10 cellular contexts compared by ENCODE assay signal in the genomic region with DNA sequence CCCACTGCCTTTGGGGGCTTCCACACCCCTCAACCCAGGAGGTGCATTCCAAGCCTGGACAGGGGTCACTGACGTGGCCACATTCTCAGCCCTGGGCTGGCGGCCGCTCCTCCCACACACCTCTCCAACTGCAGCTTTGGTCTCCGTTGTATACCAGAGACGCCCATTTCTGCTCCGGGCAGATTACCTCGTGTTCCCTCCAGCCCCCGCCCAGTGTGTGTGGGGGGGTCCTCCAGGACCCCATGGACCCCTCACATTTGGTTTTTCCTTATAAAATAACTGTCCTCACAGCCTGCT. TPM values are rescaled to one million over a fixed set of nuclear protein-coding genes. Genes with fewer than 3 reads are reported as not detected.
A peak's percentile ranks its signal among the peaks of the same experiment; 100 is the strongest.
DNase-seq lines count a peak whose midpoint lies in the region; ATAC-seq and TF ChIP-seq lines count a peak whose summit lies in the region.
"Had no signal": no experiment of that assay in that cellular context is flagged by ENCODE, and none has a peak within 500 bp of the region (broad histone marks: within the 10 kb centered on the region; RNA-seq: fewer than 3 reads in every experiment).

No MANE protein-coding gene starts in this region.

- no peak overlapping the region for H3K27ac Mint-ChIP-seq in activated T-cell treated with anti-CD3 and anti-CD28 coated beads, Interleukin-2, amount 50 U/mL, for 72 hours
- no peak overlapping the region for H3K27ac Mint-ChIP-seq in T-helper 17 cell
- H3K27ac Mint-ChIP-seq in stimulated activated memory B cell treated with anti-CD40 and anti-IgM and Interleukin-4, amounts not matched to agents 10 μg/mL and 1 μg/mL and 100 μg/mL, for 72 hours, result peak overlapping the region; percentile 35

- H3K9me3 ChIP-seq in T-helper 17 cell (ENCODE audit: control insufficient read depth, low read length, poor library complexity, severe bottlenecking) (no peaks in the 10 kb centered on the region), iPS-15b (ENCODE audit: control insufficient read depth, insufficient read depth, low read length) (no peaks in the 10 kb centered on the region)

- TF ChIP-seq POLR2A in erythroblast (IDR thresholded peaks at IDR 0.05; ENCODE audit: low read length), result no peak

- peaks cover 0 to 7% of the 10 kb centered on the region in 2 donors for H3K36me3 Mint-ChIP-seq in activated T-cell treated with anti-CD3 and anti-CD28 coated beads, Interleukin-2, amount 50 U/mL, for 72 hours (ENCODE audit: insufficient read depth in 2 of 2)
- no peaks in the 10 kb centered on the region for H3K36me3 Mint-ChIP-seq in T-helper 17 cell (ENCODE audit: low read depth)
- H3K36me3 Mint-ChIP-seq in stimulated activated memory B cell treated with anti-CD40 and anti-IgM and Interleukin-4, amounts not matched to agents 10 μg/mL and 1 μg/mL and 100 μg/mL, for 72 hours, result peaks cover 6% of the 10 kb centered on the region

- H3K36me3 ChIP-seq in iPS-15b (ENCODE audit: control insufficient read depth, insufficient read depth, low read length), result no peaks in the 10 kb centered on the region

- H3K4me3 ChIP-seq in iPS-15b (ENCODE audit: low read depth, low read length), result peak overlapping the region; percentile 49

- no peaks in the 10 kb centered on the region for H3K9me3 Mint-ChIP-seq in activated T-cell treated with anti-CD3 and anti-CD28 coated beads, Interleukin-2, amount 50 U/mL, for 72 hours
- no peaks in the 10 kb centered on the region for H3K9me3 Mint-ChIP-seq in stimulated activated memory B cell treated with anti-CD40 and anti-IgM and Interleukin-4, amounts not matched to agents 10 μg/mL and 1 μg/mL and 100 μg/mL, for 72 hours

- peak overlapping the region; percentile 78 to 89 for H3K4me3 Mint-ChIP-seq in activated T-cell treated with anti-CD3 and anti-CD28 coated beads, Interleukin-2, amount 50 U/mL, for 72 hours
- H3K4me3 Mint-ChIP-seq in T-helper 17 cell, result peak overlapping the region; percentile 84
- H3K4me3 Mint-ChIP-seq in stimulated activated memory B cell treated with anti-CD40 and anti-IgM and Interleukin-4, amounts not matched to agents 10 μg/mL and 1 μg/mL and 100 μg/mL, for 72 hours, result peak overlapping the region; percentile 85

- H3K4me1 ChIP-seq in iPS-15b (ENCODE audit: control insufficient read depth, insufficient read depth, low read length), result no peaks in the 10 kb centered on the region

- H3K4me1 Mint-ChIP-seq in activated T-cell treated with anti-CD3 and anti-CD28 coated beads, Interleukin-2, amount 50 U/mL, for 72 hours (ENCODE audit: low read depth), result peaks cover 32% of the 10 kb centered on the region
- H3K4me1 Mint-ChIP-seq in T-helper 17 cell, result no peaks in the 10 kb centered on the region
- peaks cover 42% of the 10 kb centered on the region for H3K4me1 Mint-ChIP-seq in stimulated activated memory B cell treated with anti-CD40 and anti-IgM and Interleukin-4, amounts not matched to agents 10 μg/mL and 1 μg/mL and 100 μg/mL, for 72 hours

- H3K9ac ChIP-seq in iPS-15b (ENCODE audit: low read depth, low read length), result no peak overlapping the region

- DNase-seq in activated T-cell treated with anti-CD3 and anti-CD28 coated beads, Interleukin-2, amount 50 U/mL, for 72 hours, result no peak
- no peak for DNase-seq in activated T-cell treated with anti-CD3 and anti-CD28 coated beads, Interleukin-2, amount 50 U/mL, for 1 hour
- no peak for DNase-seq in T-helper 17 cell
- DNase-seq in stimulated activated CD4-positive, alpha-beta T cell treated with anti-CD3 and anti-CD28 coated beads, Interleukin-12 subunit alpha, Interleukin-12 subunit beta, amount 100 ng/mL, for 4 hours, result no peak
- no peak for DNase-seq in erythroblast (lab: John Stamatoyannopoulos, UW)
- DNase-seq: AML-193, NCI-H187 treated with DMSO at 0.1 percent for 48 hours had no signal

- no peaks in the 10 kb centered on the region for H3K27me3 Mint-ChIP-seq in activated T-cell treated with anti-CD3 and anti-CD28 coated beads, Interleukin-2, amount 50 U/mL, for 72 hours (ENCODE audit: low read depth)
- H3K27me3 Mint-ChIP-seq in T-helper 17 cell, result peaks cover 10% of the 10 kb centered on the region
- H3K27me3 Mint-ChIP-seq in stimulated activated memory B cell treated with anti-CD40 and anti-IgM and Interleukin-4, amounts not matched to agents 10 μg/mL and 1 μg/mL and 100 μg/mL, for 72 hours, result peaks cover 8% of the 10 kb centered on the region

- peaks cover 17% of the 10 kb centered on the region for H3K27me3 ChIP-seq in iPS-15b (ENCODE audit: control insufficient read depth, insufficient read depth, low read length)

- ATAC-seq in activated T-cell treated with anti-CD3 and anti-CD28 coated beads, Interleukin-2, amount 50 U/mL, for 72 hours (replicated peaks in 1 of 2), result no peak
- ATAC-seq in T-helper 17 cell, result no peak
- ATAC-seq in stimulated activated memory B cell treated with anti-CD40 and anti-IgM and Interleukin-4, amounts not matched to agents 10 μg/mL and 1 μg/mL and 100 μg/mL, for 72 hours, result no peak
- no peak for ATAC-seq in SK-N-SH treated with all-trans-retinoic acid at 6 μM for 48 hours

TF ChIP-seq in SK-N-SH treated with all-trans-retinoic acid at 6 μM for 48 hours, 23 proteins besides CTCF, POLR2A, EP300 and RAD21 (continues in another document):
- TF ChIP-seq CSDC2 (CRISPR knock-in tag; IDR thresholded peaks at IDR 0.05), result no peak
- TF ChIP-seq OSR1 (CRISPR knock-in tag; IDR thresholded peaks at IDR 0.05), result no peak
- TF ChIP-seq CSRNP3 (CRISPR knock-in tag; IDR thresholded peaks at IDR 0.05), result no peak
- TF ChIP-seq CREB5 (CRISPR knock-in tag; IDR thresholded peaks at IDR 0.05; ENCODE audit: low read depth), result no peak
- no peak for TF ChIP-seq ZNF8 (CRISPR knock-in tag; IDR thresholded peaks at IDR 0.05)
- TF ChIP-seq ZNF70 (CRISPR knock-in tag; IDR thresholded peaks at IDR 0.05), result no peak
- no peak for TF ChIP-seq GLIS3 (CRISPR knock-in tag; IDR thresholded peaks at IDR 0.05)
- no peak for TF ChIP-seq TCF4 (CRISPR knock-in tag; IDR thresholded peaks at IDR 0.05; ENCODE audit: borderline replicate concordance)
- no peak for TF ChIP-seq BACH2 (CRISPR knock-in tag; IDR thresholded peaks at IDR 0.05; ENCODE audit: borderline replicate concordance)
- no peak for TF ChIP-seq ARNTL (CRISPR knock-in tag; IDR thresholded peaks at IDR 0.05; ENCODE audit: borderline replicate concordance, low read depth)
- TF ChIP-seq ZFP30 (CRISPR knock-in tag; IDR thresholded peaks at IDR 0.05), result no peak
- no peak for TF ChIP-seq TOX (CRISPR knock-in tag; IDR thresholded peaks at IDR 0.05; ENCODE audit: borderline replicate concordance)
- TF ChIP-seq ESRRG (CRISPR knock-in tag; IDR thresholded peaks at IDR 0.05), result no peak
- no peak for TF ChIP-seq ZNF565 (CRISPR knock-in tag; conservative IDR thresholded peaks at IDR 0.05; ENCODE audit: low read depth)
- TF ChIP-seq PATZ1 (CRISPR knock-in tag; IDR thresholded peaks at IDR 0.05; ENCODE audit: borderline replicate concordance), result no peak
- no peak for TF ChIP-seq ZFP3 (CRISPR knock-in tag; IDR thresholded peaks at IDR 0.05)
- TF ChIP-seq PPARA (CRISPR knock-in tag; IDR thresholded peaks at IDR 0.05; ENCODE audit: borderline replicate concordance), result no peak

RNA-seq across cellular contexts. Expression of gene RNF223, which starts 6.1 kb away (rescaled TPM):
- under 1 TPM in 1 of 2 donors, not detected in 1; 0.12 TPM for total RNA-seq in activated T-cell treated with anti-CD3 and anti-CD28 coated beads, Interleukin-2, amount 50 U/mL, for 72 hours
- total RNA-seq in T-helper 17 cell, result not detected

RNA-seq across cellular contexts. Expression of gene C1orf159, which starts 47.9 kb away (rescaled TPM):
- 10 to 100 TPM; 18.0 to 18.6 TPM for total RNA-seq in activated T-cell treated with anti-CD3 and anti-CD28 coated beads, Interleukin-2, amount 50 U/mL, for 72 hours
- total RNA-seq in T-helper 17 cell, result 10 to 100 TPM; 13.4 to 17.1 TPM

RNA-seq across cellular contexts. Expression of gene AGRN, which starts 48.1 kb away (rescaled TPM):
- total RNA-seq in activated T-cell treated with anti-CD3 and anti-CD28 coated beads, Interleukin-2, amount 50 U/mL, for 72 hours, result 100 to 1,000 TPM in 1 of 2 donors, 10 to 100 TPM in 1; 69.0 to 112 TPM
- total RNA-seq in T-helper 17 cell, result 1 to 10 TPM; 1.2 to 1.4 TPM

RNA-seq across cellular contexts. Expression of gene ISG15, which starts 54.7 kb away (rescaled TPM):
- total RNA-seq in activated T-cell treated with anti-CD3 and anti-CD28 coated beads, Interleukin-2, amount 50 U/mL, for 72 hours, result 100 to 1,000 TPM in 1 of 2 donors, 10 to 100 TPM in 1; 81.0 to 197 TPM
- total RNA-seq in T-helper 17 cell, result 10 to 100 TPM; 19.5 to 52.1 TPM

Comparison
In these comparisons a context has a peak if more than half of its experiments do, and no peak if none do; other contexts are left out.
1. RNA of gene AGRN, which starts 48.1 kb away (total RNA-seq): 69.0 to 112 TPM in activated T-cell treated with anti-CD3 and anti-CD28 coated beads, Interleukin-2, amount 50 U/mL, for 72 hours; 1.2 to 1.4 TPM in T-helper 17 cell; every median in the first group is over 10 times any median in the second.
2. Peak in every context shown above with its lines, with median percentiles within 50 percentile points of each other: H3K4me3 Mint-ChIP-seq.